ENCODE assay signal across 2 cellular contexts in the genomic region with DNA sequence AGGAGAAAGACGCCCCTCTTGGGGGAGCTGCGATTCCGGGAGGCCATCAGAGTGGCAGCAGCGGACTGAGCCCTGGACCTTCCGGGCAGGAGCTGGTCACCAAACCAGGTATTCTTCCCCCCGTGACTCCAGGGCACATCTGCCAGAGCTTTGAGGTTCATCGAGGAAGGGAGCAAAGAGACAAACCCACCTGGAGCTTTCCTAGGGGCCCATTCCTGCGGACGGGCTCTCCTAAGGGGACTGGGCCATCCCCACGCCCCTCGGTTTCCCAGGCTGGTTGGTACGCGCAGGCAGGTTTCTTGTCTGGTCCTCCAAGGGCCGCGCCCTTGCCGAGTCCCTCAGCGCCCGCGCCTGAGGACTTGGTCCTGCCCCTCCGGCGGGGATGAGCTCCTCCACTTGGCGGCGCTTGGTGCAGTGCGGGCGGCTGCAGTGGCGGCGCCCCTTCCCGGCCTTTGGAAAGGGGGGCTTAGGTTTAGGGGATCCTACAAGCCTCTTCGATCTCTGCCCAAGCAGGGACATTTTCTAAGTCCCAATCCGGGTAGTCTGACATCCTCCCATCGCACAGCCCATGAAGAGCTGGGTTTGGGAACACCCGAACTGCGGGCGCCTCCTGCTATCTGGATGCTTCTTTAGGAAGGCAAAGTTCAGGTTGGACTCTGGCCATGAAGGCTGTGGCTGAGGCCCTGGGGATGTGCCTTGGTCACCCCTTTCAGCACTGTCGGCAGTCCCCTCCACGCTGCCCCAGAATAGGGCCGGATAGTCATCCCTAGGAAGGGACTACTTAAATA.
TF ChIP-seq lines count a peak whose summit lies in the region.

No MANE protein-coding gene starts in this region.

TF ChIP-seq in A549, 52 proteins besides CTCF, POLR2A, EP300 and RAD21:
- TF ChIP-seq PHF8 (IDR thresholded peaks at IDR 0.05; ENCODE audit: borderline replicate concordance, low read depth) (peak; percentile 11; the same call in 1 of the 2 replicates), FOSB (CRISPR knock-in tag; IDR thresholded peaks at IDR 0.05) (no peak), SMC3 (IDR thresholded peaks at IDR 0.05) (peak; percentile 57)

TF ChIP-seq in GM12878, 131 proteins besides CTCF, POLR2A, EP300 and RAD21:
- no peak for TF ChIP-seq NR2C2 (IDR thresholded peaks at IDR 0.05; ENCODE audit: borderline replicate concordance, control insufficient read depth, insufficient read length, low read depth)
- TF ChIP-seq FOXK2 (IDR thresholded peaks at IDR 0.05): no peak
- no peak for TF ChIP-seq TARDBP (IDR thresholded peaks at IDR 0.05; ENCODE audit: borderline replicate concordance)
- no peak for TF ChIP-seq GABPA (IDR thresholded peaks at IDR 0.05; ENCODE audit: low read depth)
- no peak for TF ChIP-seq BCL11A (IDR thresholded peaks at IDR 0.05; ENCODE audit: low read depth, low read length)
- TF ChIP-seq ESRRA (IDR thresholded peaks at IDR 0.05; ENCODE audit: low read length): no peak
- no peak for TF ChIP-seq ZNF622 (IDR thresholded peaks at IDR 0.05)
- TF ChIP-seq TAF1 (IDR thresholded peaks at IDR 0.05; ENCODE audit: borderline replicate concordance, low read depth, low read length): no peak
- no peak for TF ChIP-seq MEF2A (IDR thresholded peaks at IDR 0.05; ENCODE audit: insufficient read depth, low read depth, low read length)
- TF ChIP-seq SIX5 (IDR thresholded peaks at IDR 0.05; ENCODE audit: low read depth, low read length, severe bottlenecking): no peak
- TF ChIP-seq RELA (IDR thresholded peaks at IDR 0.05; ENCODE audit: borderline replicate concordance, partially characterized antibody): no peak
- TF ChIP-seq ASH2L (IDR thresholded peaks at IDR 0.05; ENCODE audit: borderline replicate concordance, low read depth): no peak
- TF ChIP-seq NR2C1 (IDR thresholded peaks at IDR 0.05): no peak
- no peak for TF ChIP-seq SREBF1 (IDR thresholded peaks at IDR 0.05; ENCODE audit: low read length)
- no peak for TF ChIP-seq ZZZ3 (IDR thresholded peaks at IDR 0.05; ENCODE audit: control insufficient read depth, insufficient read length, low read depth)
- TF ChIP-seq IRF4 (IDR thresholded peaks at IDR 0.05; ENCODE audit: low read depth, low read length): no peak
- TF ChIP-seq POU2F2 (IDR thresholded peaks at IDR 0.05; ENCODE audit: borderline replicate concordance, low read depth, low read length): no peak
